In genomic region chr12:63857771-63858670, GRCh38 we compare ENCODE assay signal across 2 cellular contexts.
A peak's percentile ranks its signal among the peaks of the same experiment; 100 is the strongest.
TF ChIP-seq lines count a peak whose summit lies in the region.

No MANE protein-coding gene starts in this region.

TF ChIP-seq in A549, 52 proteins besides CTCF, POLR2A, EP300 and RAD21:
- TF ChIP-seq FOSL2 (IDR thresholded peaks at IDR 0.05): no peak
- TF ChIP-seq FOSL2 (CRISPR knock-in tag; IDR thresholded peaks at IDR 0.05): peak; percentile 57
- TF ChIP-seq RFX5 (IDR thresholded peaks at IDR 0.05): no peak
- peak; percentile 59; the same call in 1 of the 2 replicates for TF ChIP-seq GATA3 (IDR thresholded peaks at IDR 0.05; ENCODE audit: borderline replicate concordance)
- 0 out of 3 replicates have a peak, but pooled peaks have one; percentile 12 for TF ChIP-seq SMC3 (IDR thresholded peaks at IDR 0.05)
- TF ChIP-seq CBX8 (IDR thresholded peaks at IDR 0.05): no peak
- TF ChIP-seq MAFK (IDR thresholded peaks at IDR 0.05; ENCODE audit: partially characterized antibody): peak; percentile 1
- peak; percentile 71 for TF ChIP-seq JUNB (IDR thresholded peaks at IDR 0.05)
- TF ChIP-seq BHLHE40 (IDR thresholded peaks at IDR 0.05; ENCODE audit: low read depth, low read length): no peak
- no peak for TF ChIP-seq NR3C1 (IDR thresholded peaks at IDR 0.05)
- TF ChIP-seq CEBPB (IDR thresholded peaks at IDR 0.05): peak in 1 of 2 experiments; percentile 79; a peak in 1 of 4 replicates

TF ChIP-seq in K562, 482 proteins besides CTCF, POLR2A, EP300 and RAD21:
- TF ChIP-seq ZNF699 (CRISPR knock-in tag; IDR thresholded peaks at IDR 0.05; ENCODE audit: insufficient replicate concordance) (no peak), ZNF609 (CRISPR knock-in tag; IDR thresholded peaks at IDR 0.05; ENCODE audit: borderline replicate concordance) (no peak), THRA (IDR thresholded peaks at IDR 0.05) (no peak), ZC3H11A (IDR thresholded peaks at IDR 0.05; ENCODE audit: low read depth, low read length) (no peak), ZNF143 (CRISPR knock-in tag; IDR thresholded peaks at IDR 0.05) (no peak), MECOM (CRISPR knock-in tag; IDR thresholded peaks at IDR 0.05) (no peak), KLF10 (CRISPR knock-in tag; IDR thresholded peaks at IDR 0.05) (no peak), RAD51 (IDR thresholded peaks at IDR 0.05; ENCODE audit: borderline replicate concordance, low read depth) (no peak), POLR2H (tag; IDR thresholded peaks at IDR 0.05; ENCODE audit: low read depth) (no peak), MNT (conservative IDR thresholded peaks at IDR 0.05) (no peak), SPI1 (IDR thresholded peaks at IDR 0.05; ENCODE audit: borderline replicate concordance, low read depth, low read length) (no peak)
- TF ChIP-seq, protein P1, sequence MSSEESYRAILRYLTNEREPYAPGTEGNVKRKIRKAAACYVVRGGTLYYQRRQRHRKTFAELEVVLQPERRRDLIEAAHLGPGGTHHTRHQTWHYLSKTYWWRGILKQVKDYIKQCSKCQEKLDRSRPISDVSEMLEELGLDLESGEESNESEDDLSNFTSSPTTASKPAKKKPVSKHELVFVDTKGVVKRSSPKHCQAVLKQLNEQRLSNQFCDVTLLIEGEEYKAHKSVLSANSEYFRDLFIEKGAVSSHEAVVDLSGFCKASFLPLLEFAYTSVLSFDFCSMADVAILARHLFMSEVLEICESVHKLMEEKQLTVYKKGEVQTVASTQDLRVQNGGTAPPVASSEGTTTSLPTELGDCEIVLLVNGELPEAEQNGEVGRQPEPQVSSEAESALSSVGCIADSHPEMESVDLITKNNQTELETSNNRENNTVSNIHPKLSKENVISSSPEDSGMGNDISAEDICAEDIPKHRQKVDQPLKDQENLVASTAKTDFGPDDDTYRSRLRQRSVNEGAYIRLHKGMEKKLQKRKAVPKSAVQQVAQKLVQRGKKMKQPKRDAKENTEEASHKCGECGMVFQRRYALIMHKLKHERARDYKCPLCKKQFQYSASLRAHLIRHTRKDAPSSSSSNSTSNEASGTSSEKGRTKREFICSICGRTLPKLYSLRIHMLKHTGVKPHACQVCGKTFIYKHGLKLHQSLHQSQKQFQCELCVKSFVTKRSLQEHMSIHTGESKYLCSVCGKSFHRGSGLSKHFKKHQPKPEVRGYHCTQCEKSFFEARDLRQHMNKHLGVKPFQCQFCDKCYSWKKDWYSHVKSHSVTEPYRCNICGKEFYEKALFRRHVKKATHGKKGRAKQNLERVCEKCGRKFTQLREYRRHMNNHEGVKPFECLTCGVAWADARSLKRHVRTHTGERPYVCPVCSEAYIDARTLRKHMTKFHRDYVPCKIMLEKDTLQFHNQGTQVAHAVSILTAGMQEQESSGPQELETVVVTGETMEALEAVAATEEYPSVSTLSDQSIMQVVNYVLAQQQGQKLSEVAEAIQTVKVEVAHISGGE (CRISPR knock-in tag; IDR thresholded peaks at IDR 0.05): no peak
- TF ChIP-seq, protein P2, sequence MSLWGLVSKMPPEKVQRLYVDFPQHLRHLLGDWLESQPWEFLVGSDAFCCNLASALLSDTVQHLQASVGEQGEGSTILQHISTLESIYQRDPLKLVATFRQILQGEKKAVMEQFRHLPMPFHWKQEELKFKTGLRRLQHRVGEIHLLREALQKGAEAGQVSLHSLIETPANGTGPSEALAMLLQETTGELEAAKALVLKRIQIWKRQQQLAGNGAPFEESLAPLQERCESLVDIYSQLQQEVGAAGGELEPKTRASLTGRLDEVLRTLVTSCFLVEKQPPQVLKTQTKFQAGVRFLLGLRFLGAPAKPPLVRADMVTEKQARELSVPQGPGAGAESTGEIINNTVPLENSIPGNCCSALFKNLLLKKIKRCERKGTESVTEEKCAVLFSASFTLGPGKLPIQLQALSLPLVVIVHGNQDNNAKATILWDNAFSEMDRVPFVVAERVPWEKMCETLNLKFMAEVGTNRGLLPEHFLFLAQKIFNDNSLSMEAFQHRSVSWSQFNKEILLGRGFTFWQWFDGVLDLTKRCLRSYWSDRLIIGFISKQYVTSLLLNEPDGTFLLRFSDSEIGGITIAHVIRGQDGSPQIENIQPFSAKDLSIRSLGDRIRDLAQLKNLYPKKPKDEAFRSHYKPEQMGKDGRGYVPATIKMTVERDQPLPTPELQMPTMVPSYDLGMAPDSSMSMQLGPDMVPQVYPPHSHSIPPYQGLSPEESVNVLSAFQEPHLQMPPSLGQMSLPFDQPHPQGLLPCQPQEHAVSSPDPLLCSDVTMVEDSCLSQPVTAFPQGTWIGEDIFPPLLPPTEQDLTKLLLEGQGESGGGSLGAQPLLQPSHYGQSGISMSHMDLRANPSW (CRISPR knock-in tag; IDR thresholded peaks at IDR 0.05): no peak
